In genomic region chr11:7982582-7983119, GRCh38 we compare ENCODE assay signal across 18 cellular contexts.
A peak's percentile ranks its signal among the peaks of the same experiment; 100 is the strongest.
DNase-seq lines count a peak whose midpoint lies in the region; ATAC-seq lines count a peak whose summit lies in the region.
"Had no signal": no experiment of that assay in that cellular context is flagged by ENCODE, and none has a peak within 500 bp of the region (broad histone marks: within the 10 kb centered on the region; RNA-seq: fewer than 3 reads in every experiment).

No MANE protein-coding gene starts in this region.

- no peak for DNase-seq in NCI-H1694 (lab: John Stamatoyannopoulos, UW)
- no peak for DNase-seq in RPMI8226
- no peak for DNase-seq in GDM1 (lab: John Stamatoyannopoulos, UW)
- DNase-seq: activated CD4-positive, CD25-positive, alpha-beta regulatory T cell treated with anti-CD3 and anti-CD28 coated beads, Interleukin-2, amount 50 U/mL, for 72 hours; activated effector memory CD4-positive, alpha-beta T cell treated with Interleukin-2 at 50 U/mL for 16 hours; amniotic stem cell; CD8-positive, alpha-beta T cell; GOT3; naive B cell; NCI-H1417; pancreas had no signal

- ATAC-seq in GM18907 (IDR thresholded peaks at IDR 0.05; ENCODE audit: unreplicated experiment) (peak; percentile 58), GM21619 (IDR thresholded peaks at IDR 0.05; ENCODE audit: unreplicated experiment) (peak; percentile 42), HG03060 (IDR thresholded peaks at IDR 0.05; ENCODE audit: low read depth, unreplicated experiment) (peak; percentile 30), HG03571 (IDR thresholded peaks at IDR 0.05; ENCODE audit: unreplicated experiment) (peak; percentile 43), HG03045 (IDR thresholded peaks at IDR 0.05; ENCODE audit: unreplicated experiment) (no peak)
- ATAC-seq: CD8-positive, alpha-beta T cell; esophagus mucosa; SK-N-SH treated with all-trans-retinoic acid at 6 μM for 48 hours had no signal
